Comparison of ENCODE assay signal across 1 cellular context in genomic region chr21:44846485-44847260, GRCh38.
TF ChIP-seq lines count a peak whose summit lies in the region.

No MANE protein-coding gene starts in this region.

TF ChIP-seq in HepG2, 621 proteins besides CTCF, POLR2A, EP300 and RAD21 (continued from another document and continues in another):
- no peak for TF ChIP-seq ZNF576 (CRISPR knock-in tag; IDR thresholded peaks at IDR 0.05)
- TF ChIP-seq SIX4 (CRISPR knock-in tag; IDR thresholded peaks at IDR 0.05), result no peak
- no peak for TF ChIP-seq ZNF549 (CRISPR knock-in tag; IDR thresholded peaks at IDR 0.05)
- peak; percentile 89 for TF ChIP-seq MXD4 (CRISPR knock-in tag; IDR thresholded peaks at IDR 0.05)
- TF ChIP-seq EED (CRISPR knock-in tag; IDR thresholded peaks at IDR 0.05), result no peak
- TF ChIP-seq ZNF773 (CRISPR knock-in tag; IDR thresholded peaks at IDR 0.05; ENCODE audit: borderline replicate concordance), result no peak
- no peak for TF ChIP-seq TOPORS (CRISPR knock-in tag; IDR thresholded peaks at IDR 0.05)
- TF ChIP-seq CEBPZ (IDR thresholded peaks at IDR 0.05; ENCODE audit: low read length), result no peak
- no peak for TF ChIP-seq FOXJ3 (CRISPR knock-in tag; IDR thresholded peaks at IDR 0.05; ENCODE audit: borderline replicate concordance)
- no peak for TF ChIP-seq ZNF33B (CRISPR knock-in tag; IDR thresholded peaks at IDR 0.05)
- TF ChIP-seq, protein P1, sequence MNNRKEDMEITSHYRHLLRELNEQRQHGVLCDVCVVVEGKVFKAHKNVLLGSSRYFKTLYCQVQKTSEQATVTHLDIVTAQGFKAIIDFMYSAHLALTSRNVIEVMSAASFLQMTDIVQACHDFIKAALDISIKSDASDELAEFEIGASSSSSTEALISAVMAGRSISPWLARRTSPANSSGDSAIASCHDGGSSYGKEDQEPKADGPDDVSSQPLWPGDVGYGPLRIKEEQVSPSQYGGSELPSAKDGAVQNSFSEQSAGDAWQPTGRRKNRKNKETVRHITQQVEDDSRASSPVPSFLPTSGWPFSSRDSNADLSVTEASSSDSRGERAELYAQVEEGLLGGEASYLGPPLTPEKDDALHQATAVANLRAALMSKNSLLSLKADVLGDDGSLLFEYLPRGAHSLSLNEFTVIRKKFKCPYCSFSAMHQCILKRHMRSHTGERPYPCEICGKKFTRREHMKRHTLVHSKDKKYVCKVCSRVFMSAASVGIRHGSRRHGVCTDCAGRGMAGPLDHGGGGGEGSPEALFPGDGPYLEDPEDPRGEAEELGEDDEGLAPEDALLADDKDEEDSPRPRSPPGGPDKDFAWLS (CRISPR knock-in tag; IDR thresholded peaks at IDR 0.05; ENCODE audit: borderline replicate concordance), result peak; percentile 79; the same call in 1 of the 2 replicates
- no peak for TF ChIP-seq MIXL1 (CRISPR knock-in tag; IDR thresholded peaks at IDR 0.05)
- no peak for TF ChIP-seq ZNF468 (CRISPR knock-in tag; IDR thresholded peaks at IDR 0.05)
- no peak for TF ChIP-seq PCBP2 (optimal IDR thresholded peaks at IDR 0.05; ENCODE audit: low read depth, low read length, poor library complexity, severe bottlenecking)
- TF ChIP-seq IRF9 (CRISPR knock-in tag; IDR thresholded peaks at IDR 0.05; ENCODE audit: borderline replicate concordance), result no peak
- TF ChIP-seq, protein P2, sequence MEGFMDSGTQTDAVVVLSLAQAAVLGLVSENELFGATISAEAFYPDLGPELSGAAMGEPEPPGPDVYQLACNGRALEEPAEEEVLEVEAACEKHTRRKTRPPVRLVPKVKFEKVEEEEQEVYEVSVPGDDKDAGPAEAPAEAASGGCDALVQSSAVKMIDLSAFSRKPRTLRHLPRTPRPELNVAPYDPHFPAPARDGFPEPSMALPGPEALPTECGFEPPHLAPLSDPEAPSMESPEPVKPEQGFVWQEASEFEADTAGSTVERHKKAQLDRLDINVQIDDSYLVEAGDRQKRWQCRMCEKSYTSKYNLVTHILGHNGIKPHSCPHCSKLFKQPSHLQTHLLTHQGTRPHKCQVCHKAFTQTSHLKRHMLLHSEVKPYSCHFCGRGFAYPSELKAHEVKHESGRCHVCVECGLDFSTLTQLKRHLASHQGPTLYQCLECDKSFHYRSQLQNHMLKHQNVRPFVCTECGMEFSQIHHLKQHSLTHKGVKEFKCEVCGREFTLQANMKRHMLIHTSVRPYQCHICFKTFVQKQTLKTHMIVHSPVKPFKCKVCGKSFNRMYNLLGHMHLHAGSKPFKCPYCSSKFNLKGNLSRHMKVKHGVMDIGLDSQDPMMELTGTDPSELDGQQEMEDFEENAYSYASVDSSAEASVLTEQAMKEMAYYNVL (CRISPR knock-in tag; IDR thresholded peaks at IDR 0.05; ENCODE audit: borderline replicate concordance), result no peak
- TF ChIP-seq KLF13 (CRISPR knock-in tag; IDR thresholded peaks at IDR 0.05), result no peak
- TF ChIP-seq AHR (CRISPR knock-in tag; IDR thresholded peaks at IDR 0.05), result no peak
- TF ChIP-seq GPN1 (CRISPR knock-in tag; IDR thresholded peaks at IDR 0.05; ENCODE audit: borderline replicate concordance), result no peak
- no peak for TF ChIP-seq ZFP82 (CRISPR knock-in tag; IDR thresholded peaks at IDR 0.05; ENCODE audit: borderline replicate concordance)
- TF ChIP-seq PITX1 (CRISPR knock-in tag; IDR thresholded peaks at IDR 0.05), result peak; percentile 55; the same call in 1 of the 2 replicates
- no peak for TF ChIP-seq ZNF543 (CRISPR knock-in tag; IDR thresholded peaks at IDR 0.05)
- TF ChIP-seq PHF5A (CRISPR knock-in tag; IDR thresholded peaks at IDR 0.05; ENCODE audit: low read depth, unreplicated experiment), result no peak
- TF ChIP-seq SNAPC2 (CRISPR knock-in tag; IDR thresholded peaks at IDR 0.05), result no peak
- peak; percentile 30 for TF ChIP-seq HINFP (CRISPR knock-in tag; IDR thresholded peaks at IDR 0.05; ENCODE audit: low read depth)
- TF ChIP-seq ZNF713 (CRISPR knock-in tag; IDR thresholded peaks at IDR 0.05), result no peak
- TF ChIP-seq PAF1 (CRISPR knock-in tag; IDR thresholded peaks at IDR 0.05), result no peak
- no peak for TF ChIP-seq NR0B2 (CRISPR knock-in tag; IDR thresholded peaks at IDR 0.05)
- TF ChIP-seq, protein P3, sequence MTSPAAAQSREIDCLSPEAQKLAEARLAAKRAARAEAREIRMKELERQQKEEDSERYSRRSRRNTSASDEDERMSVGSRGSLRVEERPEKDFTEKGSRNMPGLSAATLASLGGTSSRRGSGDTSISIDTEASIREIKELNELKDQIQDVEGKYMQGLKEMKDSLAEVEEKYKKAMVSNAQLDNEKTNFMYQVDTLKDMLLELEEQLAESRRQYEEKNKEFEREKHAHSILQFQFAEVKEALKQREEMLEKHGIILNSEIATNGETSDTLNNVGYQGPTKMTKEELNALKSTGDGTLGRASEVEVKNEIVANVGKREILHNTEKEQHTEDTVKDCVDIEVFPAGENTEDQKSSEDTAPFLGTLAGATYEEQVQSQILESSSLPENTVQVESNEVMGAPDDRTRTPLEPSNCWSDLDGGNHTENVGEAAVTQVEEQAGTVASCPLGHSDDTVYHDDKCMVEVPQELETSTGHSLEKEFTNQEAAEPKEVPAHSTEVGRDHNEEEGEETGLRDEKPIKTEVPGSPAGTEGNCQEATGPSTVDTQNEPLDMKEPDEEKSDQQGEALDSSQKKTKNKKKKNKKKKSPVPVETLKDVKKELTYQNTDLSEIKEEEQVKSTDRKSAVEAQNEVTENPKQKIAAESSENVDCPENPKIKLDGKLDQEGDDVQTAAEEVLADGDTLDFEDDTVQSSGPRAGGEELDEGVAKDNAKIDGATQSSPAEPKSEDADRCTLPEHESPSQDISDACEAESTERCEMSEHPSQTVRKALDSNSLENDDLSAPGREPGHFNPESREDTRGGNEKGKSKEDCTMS (CRISPR knock-in tag; conservative IDR thresholded peaks at IDR 0.05), result no peak
- no peak for TF ChIP-seq NAIF1 (CRISPR knock-in tag; IDR thresholded peaks at IDR 0.05; ENCODE audit: borderline replicate concordance)
- TF ChIP-seq LCORL (IDR thresholded peaks at IDR 0.05), result no peak
- peak; percentile 78 for TF ChIP-seq LCORL (CRISPR knock-in tag; IDR thresholded peaks at IDR 0.05)
- TF ChIP-seq ZNF225 (CRISPR knock-in tag; IDR thresholded peaks at IDR 0.05), result no peak
- TF ChIP-seq SMAD3 (CRISPR knock-in tag; IDR thresholded peaks at IDR 0.05), result no peak
- TF ChIP-seq MYC (CRISPR knock-in tag; IDR thresholded peaks at IDR 0.05; ENCODE audit: borderline replicate concordance), result peak; percentile 64
- TF ChIP-seq, protein P4, sequence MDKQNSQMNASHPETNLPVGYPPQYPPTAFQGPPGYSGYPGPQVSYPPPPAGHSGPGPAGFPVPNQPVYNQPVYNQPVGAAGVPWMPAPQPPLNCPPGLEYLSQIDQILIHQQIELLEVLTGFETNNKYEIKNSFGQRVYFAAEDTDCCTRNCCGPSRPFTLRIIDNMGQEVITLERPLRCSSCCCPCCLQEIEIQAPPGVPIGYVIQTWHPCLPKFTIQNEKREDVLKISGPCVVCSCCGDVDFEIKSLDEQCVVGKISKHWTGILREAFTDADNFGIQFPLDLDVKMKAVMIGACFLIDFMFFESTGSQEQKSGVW (CRISPR knock-in tag; IDR thresholded peaks at IDR 0.05; ENCODE audit: borderline replicate concordance), result no peak
- no peak for TF ChIP-seq ZNF841 (CRISPR knock-in tag; IDR thresholded peaks at IDR 0.05; ENCODE audit: borderline replicate concordance)
- TF ChIP-seq ZEB1 (IDR thresholded peaks at IDR 0.05; ENCODE audit: insufficient replicate concordance, low read depth), result no peak
- no peak for TF ChIP-seq ZNF891 (CRISPR knock-in tag; IDR thresholded peaks at IDR 0.05)
- no peak for TF ChIP-seq ZNF235 (CRISPR knock-in tag; IDR thresholded peaks at IDR 0.05; ENCODE audit: borderline replicate concordance)
- TF ChIP-seq ZKSCAN8 (CRISPR knock-in tag; IDR thresholded peaks at IDR 0.05; ENCODE audit: borderline replicate concordance), result no peak
- TF ChIP-seq ZNF850 (CRISPR knock-in tag; conservative IDR thresholded peaks at IDR 0.05), result no peak
- TF ChIP-seq ZNF460 (CRISPR knock-in tag; IDR thresholded peaks at IDR 0.05; ENCODE audit: borderline replicate concordance), result no peak
- TF ChIP-seq TAF15 (IDR thresholded peaks at IDR 0.05; ENCODE audit: low read depth, low read length, poor library complexity, severe bottlenecking), result no peak
- TF ChIP-seq, protein P5, sequence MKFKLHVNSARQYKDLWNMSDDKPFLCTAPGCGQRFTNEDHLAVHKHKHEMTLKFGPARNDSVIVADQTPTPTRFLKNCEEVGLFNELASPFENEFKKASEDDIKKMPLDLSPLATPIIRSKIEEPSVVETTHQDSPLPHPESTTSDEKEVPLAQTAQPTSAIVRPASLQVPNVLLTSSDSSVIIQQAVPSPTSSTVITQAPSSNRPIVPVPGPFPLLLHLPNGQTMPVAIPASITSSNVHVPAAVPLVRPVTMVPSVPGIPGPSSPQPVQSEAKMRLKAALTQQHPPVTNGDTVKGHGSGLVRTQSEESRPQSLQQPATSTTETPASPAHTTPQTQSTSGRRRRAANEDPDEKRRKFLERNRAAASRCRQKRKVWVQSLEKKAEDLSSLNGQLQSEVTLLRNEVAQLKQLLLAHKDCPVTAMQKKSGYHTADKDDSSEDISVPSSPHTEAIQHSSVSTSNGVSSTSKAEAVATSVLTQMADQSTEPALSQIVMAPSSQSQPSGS (CRISPR knock-in tag; IDR thresholded peaks at IDR 0.05), result no peak
- peak; percentile 32; the same call in 1 of the 2 replicates for TF ChIP-seq ERF (CRISPR knock-in tag; IDR thresholded peaks at IDR 0.05)
- TF ChIP-seq RXRA (CRISPR knock-in tag; IDR thresholded peaks at IDR 0.05), result no peak; the same call in 1 of the 2 replicates
- TF ChIP-seq KLF11 (CRISPR knock-in tag; IDR thresholded peaks at IDR 0.05), result no peak
- TF ChIP-seq CHD2 (IDR thresholded peaks at IDR 0.05; ENCODE audit: low read depth, low read length), result no peak
- no peak for TF ChIP-seq CEBPB (IDR thresholded peaks at IDR 0.05; ENCODE audit: borderline replicate concordance, low read depth, low read length)
- TF ChIP-seq RBFOX2 (IDR thresholded peaks at IDR 0.05; ENCODE audit: low read depth, low read length), result no peak
- TF ChIP-seq ZNF790 (CRISPR knock-in tag; IDR thresholded peaks at IDR 0.05; ENCODE audit: borderline replicate concordance), result no peak
- TF ChIP-seq, protein P6, sequence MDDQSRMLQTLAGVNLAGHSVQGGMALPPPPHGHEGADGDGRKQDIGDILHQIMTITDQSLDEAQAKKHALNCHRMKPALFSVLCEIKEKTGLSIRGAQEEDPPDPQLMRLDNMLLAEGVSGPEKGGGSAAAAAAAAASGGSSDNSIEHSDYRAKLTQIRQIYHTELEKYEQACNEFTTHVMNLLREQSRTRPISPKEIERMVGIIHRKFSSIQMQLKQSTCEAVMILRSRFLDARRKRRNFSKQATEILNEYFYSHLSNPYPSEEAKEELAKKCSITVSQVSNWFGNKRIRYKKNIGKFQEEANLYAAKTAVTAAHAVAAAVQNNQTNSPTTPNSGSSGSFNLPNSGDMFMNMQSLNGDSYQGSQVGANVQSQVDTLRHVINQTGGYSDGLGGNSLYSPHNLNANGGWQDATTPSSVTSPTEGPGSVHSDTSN (CRISPR knock-in tag; IDR thresholded peaks at IDR 0.05; ENCODE audit: borderline replicate concordance), result no peak
- no peak for TF ChIP-seq ZMYM2 (CRISPR knock-in tag; IDR thresholded peaks at IDR 0.05)
- 0 out of 2 replicates have a peak, but pooled peaks have one; percentile 20 for TF ChIP-seq ATF3 (CRISPR knock-in tag; IDR thresholded peaks at IDR 0.05)
- TF ChIP-seq ZNF382 (CRISPR knock-in tag; IDR thresholded peaks at IDR 0.05; ENCODE audit: borderline replicate concordance), result no peak
